ENCODE assay signal across 9 cellular contexts in the genomic region with DNA sequence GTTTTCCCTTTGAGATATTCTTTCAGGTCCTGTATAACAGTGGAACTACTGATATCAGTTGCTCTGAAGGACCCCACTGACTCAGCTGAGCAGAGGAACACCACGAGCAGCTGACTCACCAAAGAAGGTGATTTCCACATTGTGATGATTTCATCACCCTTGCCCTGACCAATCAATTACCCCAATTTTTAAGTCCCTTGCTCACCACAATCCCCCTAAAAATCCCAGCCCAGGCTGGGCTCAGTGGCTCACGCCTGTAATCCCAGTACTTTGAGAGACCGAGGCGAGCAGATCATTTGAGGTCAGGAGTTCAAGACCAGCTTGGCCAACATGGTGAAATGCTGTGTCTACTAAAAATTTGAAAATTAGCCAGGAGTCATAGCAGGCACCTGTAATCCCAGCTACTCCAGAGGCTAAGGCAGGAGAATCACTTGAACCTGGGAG.
A peak's percentile ranks its signal among the peaks of the same experiment; 100 is the strongest.
DNase-seq lines count a peak whose midpoint lies in the region; ATAC-seq and TF ChIP-seq lines count a peak whose summit lies in the region.
"Had no signal": no experiment of that assay in that cellular context is flagged by ENCODE, and none has a peak within 500 bp of the region (broad histone marks: within the 10 kb centered on the region; RNA-seq: fewer than 3 reads in every experiment).

No MANE protein-coding gene starts in this region.

- no peak overlapping the region for H3K9ac ChIP-seq in endodermal cell (ENCODE audit: extremely low read depth, low read length, poor library complexity, severe bottlenecking)

- no peaks in the 10 kb centered on the region for H3K27me3 Mint-ChIP-seq in endodermal cell (ENCODE audit: insufficient read depth)

- DNase-seq in activated T-cell treated with anti-CD3 and anti-CD28 coated beads, Interleukin-2, amount 50 U/mL, for 48 hours, result peak; percentile 67 to 71
- DNase-seq in NCI-H2171 (lab: John Stamatoyannopoulos, UW) (no peak), NCI-H82 (lab: John Stamatoyannopoulos, UW) (no peak), endodermal cell (no peak), SW 1271 (lab: John Stamatoyannopoulos, UW) (no peak)

- no peaks in the 10 kb centered on the region for H3K36me3 Mint-ChIP-seq in endodermal cell (ENCODE audit: low read depth)

- H3K9me3 ChIP-seq in neutrophil (no peaks in the 10 kb centered on the region), endodermal cell (ENCODE audit: control insufficient read depth, low read length) (no peaks in the 10 kb centered on the region)

- 96 to 100% methylated on average over 3 to 4 of the region's 4 CpGs for WGBS in endodermal cell (ENCODE audit: insufficient coverage in 1 of 2, insufficient read length in 1 of 2), 2 experiments

- H3K27ac Mint-ChIP-seq in endodermal cell, result no peak overlapping the region

- peak; percentile 82 for ATAC-seq in GM18867 (IDR thresholded peaks at IDR 0.05; ENCODE audit: unreplicated experiment)
- peak; percentile 85 for ATAC-seq in HG03439 (IDR thresholded peaks at IDR 0.05; ENCODE audit: unreplicated experiment)
- ATAC-seq: left colon had no signal

- H3K4me1 ChIP-seq in neutrophil (ENCODE audit: control insufficient read depth in 1 of 2, insufficient read depth in 1 of 2, low read depth in 1 of 2, low read length in 1 of 2) (peaks cover 38 to 43% of the 10 kb centered on the region in 2 experiments), endodermal cell (ENCODE audit: control insufficient read depth, insufficient read depth, low read length) (no peaks in the 10 kb centered on the region)

- H3K4me1 Mint-ChIP-seq in endodermal cell, result no peaks in the 10 kb centered on the region

- H3K36me3 ChIP-seq in neutrophil, result no peaks in the 10 kb centered on the region
- no peaks in the 10 kb centered on the region for H3K36me3 ChIP-seq in endodermal cell (ENCODE audit: control insufficient read depth, insufficient read depth, low read length)

- H3K9me3 Mint-ChIP-seq in endodermal cell, result no peaks in the 10 kb centered on the region

- H3K4me3 ChIP-seq in neutrophil (ENCODE audit: low read depth in 1 of 2, low read length in 1 of 2), result peak overlapping the region in 1 of 2 experiments; percentile 18
- H3K4me3 ChIP-seq in endodermal cell (ENCODE audit: low read length), result no peak overlapping the region

- no peak overlapping the region for H3K4me3 Mint-ChIP-seq in endodermal cell

- H3K27ac ChIP-seq in neutrophil (peak overlapping the region; percentile 86), endodermal cell (ENCODE audit: low read depth, low read length) (no peak overlapping the region)

- TF ChIP-seq CTCF in neutrophil (IDR thresholded peaks at IDR 0.05) (no peak), endodermal cell (conservative IDR thresholded peaks at IDR 0.05) (no peak)

- no peaks in the 10 kb centered on the region for H3K27me3 ChIP-seq in neutrophil
- no peaks in the 10 kb centered on the region for H3K27me3 ChIP-seq in endodermal cell (ENCODE audit: control insufficient read depth, insufficient read depth, low read length, poor library complexity, severe bottlenecking)

Comparison
In these comparisons a context has a peak if more than half of its experiments do, and no peak if none do; other contexts are left out.
1. DNase-seq: peak in activated T-cell treated with anti-CD3 and anti-CD28 coated beads, Interleukin-2, amount 50 U/mL, for 48 hours (2 of 2); none in NCI-H2171 (single experiment), NCI-H82 (single experiment), endodermal cell (single experiment) and SW 1271 (0 of 2).